ENCODE assay signal across 9 cellular contexts in genomic region chr7:95794917-95795515, GRCh38. TPM values are rescaled to one million over a fixed set of nuclear protein-coding genes. Genes with fewer than 3 reads are reported as not detected.
DNase-seq lines count a peak whose midpoint lies in the region; ATAC-seq and TF ChIP-seq lines count a peak whose summit lies in the region.
"Had no signal": no experiment of that assay in that cellular context is flagged by ENCODE, and none has a peak within 500 bp of the region (broad histone marks: within the 10 kb centered on the region; RNA-seq: fewer than 3 reads in every experiment).

No MANE protein-coding gene starts in this region.

- peak; percentile 50 for TF ChIP-seq CTCF in GM12865 (IDR thresholded peaks at IDR 0.05; ENCODE audit: insufficient read depth, low read depth, low read length, missing control alignments)

- H3K4me3 Mint-ChIP-seq in activated CD4-positive, alpha-beta T cell treated with anti-CD3 and anti-CD28 coated beads, Interleukin-2, amount 10 ng/mL, durations not matched to agents 7 days and 5 days: no peak overlapping the region
- no peak overlapping the region for H3K4me3 Mint-ChIP-seq in activated naive CD8-positive, alpha-beta T cell treated with anti-CD3 and anti-CD28 coated beads, Interleukin-2, amount 50 U/mL, for 24 hours
- H3K4me3 Mint-ChIP-seq: activated B cell treated with CpG ODN at 0.5 μM for 24 hours had no signal

- peaks cover 2% of the 10 kb centered on the region for H3K27me3 Mint-ChIP-seq in activated CD4-positive, alpha-beta T cell treated with anti-CD3 and anti-CD28 coated beads, Interleukin-2, amount 10 ng/mL, durations not matched to agents 7 days and 5 days
- H3K27me3 Mint-ChIP-seq in activated naive CD8-positive, alpha-beta T cell treated with anti-CD3 and anti-CD28 coated beads, Interleukin-2, amount 50 U/mL, for 24 hours: peaks cover 2% of the 10 kb centered on the region
- H3K27me3 Mint-ChIP-seq: activated B cell treated with CpG ODN at 0.5 μM for 24 hours had no signal

- H3K4me3 ChIP-seq in GM12865 (ENCODE audit: low read depth, low read length): no peak overlapping the region

- DNase-seq in GM12865 (ENCODE audit: low read depth): peak; percentile 50
- peak; percentile 83 for DNase-seq in SK-MEL-5 (ENCODE audit: low read depth, low spot score)
- peak; percentile 54 for DNase-seq in kidney tubule cell (ENCODE audit: low spot score)
- DNase-seq in NCI-H2227 treated with DMSO at 0.1 percent for 48 hours (lab: John Stamatoyannopoulos, UW): no peak
- no peak for DNase-seq in activated CD4-positive, alpha-beta T cell treated with anti-CD3 and anti-CD28 coated beads, Interleukin-2, amount 10 ng/mL, durations not matched to agents 7 days and 5 days
- no peak for DNase-seq in activated naive CD8-positive, alpha-beta T cell treated with anti-CD3 and anti-CD28 coated beads, Interleukin-2, amount 50 U/mL, for 24 hours
- DNase-seq: activated B cell treated with CpG ODN at 0.5 μM for 24 hours had no signal

- CTCF ChIA-PET in activated CD4-positive, alpha-beta T cell treated with anti-CD3 and anti-CD28 coated beads, Interleukin-2, amount 10 ng/mL, durations not matched to agents 7 days and 5 days (lab: Charles Lee): no interaction called here

- no peaks in the 10 kb centered on the region for H3K36me3 Mint-ChIP-seq in activated CD4-positive, alpha-beta T cell treated with anti-CD3 and anti-CD28 coated beads, Interleukin-2, amount 10 ng/mL, durations not matched to agents 7 days and 5 days (ENCODE audit: low read depth)
- no peaks in the 10 kb centered on the region for H3K36me3 Mint-ChIP-seq in activated naive CD8-positive, alpha-beta T cell treated with anti-CD3 and anti-CD28 coated beads, Interleukin-2, amount 50 U/mL, for 24 hours (ENCODE audit: low read depth)

- no peaks in the 10 kb centered on the region for H3K4me1 Mint-ChIP-seq in activated CD4-positive, alpha-beta T cell treated with anti-CD3 and anti-CD28 coated beads, Interleukin-2, amount 10 ng/mL, durations not matched to agents 7 days and 5 days
- no peaks in the 10 kb centered on the region for H3K4me1 Mint-ChIP-seq in activated naive CD8-positive, alpha-beta T cell treated with anti-CD3 and anti-CD28 coated beads, Interleukin-2, amount 50 U/mL, for 24 hours
- H3K4me1 Mint-ChIP-seq: activated B cell treated with CpG ODN at 0.5 μM for 24 hours had no signal

- H3K9me3 Mint-ChIP-seq in activated CD4-positive, alpha-beta T cell treated with anti-CD3 and anti-CD28 coated beads, Interleukin-2, amount 10 ng/mL, durations not matched to agents 7 days and 5 days: no peaks in the 10 kb centered on the region
- H3K9me3 Mint-ChIP-seq in activated naive CD8-positive, alpha-beta T cell treated with anti-CD3 and anti-CD28 coated beads, Interleukin-2, amount 50 U/mL, for 24 hours: peaks cover 5% of the 10 kb centered on the region
- H3K9me3 Mint-ChIP-seq: activated B cell treated with CpG ODN at 0.5 μM for 24 hours had no signal

- H3K27ac Mint-ChIP-seq in activated CD4-positive, alpha-beta T cell treated with anti-CD3 and anti-CD28 coated beads, Interleukin-2, amount 10 ng/mL, durations not matched to agents 7 days and 5 days: no peak overlapping the region
- no peak overlapping the region for H3K27ac Mint-ChIP-seq in activated naive CD8-positive, alpha-beta T cell treated with anti-CD3 and anti-CD28 coated beads, Interleukin-2, amount 50 U/mL, for 24 hours
- H3K27ac Mint-ChIP-seq: activated B cell treated with CpG ODN at 0.5 μM for 24 hours had no signal

- POLR2A ChIA-PET in activated CD4-positive, alpha-beta T cell treated with anti-CD3 and anti-CD28 coated beads, Interleukin-2, amount 10 ng/mL, durations not matched to agents 7 days and 5 days (lab: Charles Lee): no interaction called here

- ATAC-seq in HG03103 (IDR thresholded peaks at IDR 0.05; ENCODE audit: low read depth, unreplicated experiment) (peak; percentile 74), GM19455 (IDR thresholded peaks at IDR 0.05; ENCODE audit: unreplicated experiment) (no peak)
- no peak for ATAC-seq in activated naive CD8-positive, alpha-beta T cell treated with anti-CD3 and anti-CD28 coated beads, Interleukin-2, amount 50 U/mL, for 24 hours

- in situ Hi-C loops in SK-MEL-5 (cut with HindIII; ENCODE audit: low pct_unique_long_range_greater_than_20kb, low sequenced_read_pairs): no loop called here

RNA-seq across cellular contexts. Expression of gene DYNC1I1, which starts 22.7 kb away (rescaled TPM):
- total RNA-seq in SK-MEL-5 (2014; rRNA removed; shearing (Covaris generic)): 18.2 and 19.3 TPM in 2 replicates
- 15.6 and 16.3 TPM in 2 replicates for polyA plus RNA-seq in SK-MEL-5 (2015; cell fraction: cytosol; rRNA removed)
- polyA plus RNA-seq in SK-MEL-5 (2015; cell fraction: nucleus; rRNA removed): 6.3 and 7.3 TPM in 2 replicates
- total RNA-seq in activated CD4-positive, alpha-beta T cell treated with anti-CD3 and anti-CD28 coated beads, Interleukin-2, amount 10 ng/mL, durations not matched to agents 7 days and 5 days: not detected
- total RNA-seq: activated B cell treated with CpG ODN at 0.5 μM for 24 hours had no signal

Comparison
In these comparisons a context has a peak if more than half of its experiments do, and no peak if none do; other contexts are left out.
1. DNase-seq: peak in GM12865 (single experiment), SK-MEL-5 (single experiment) and kidney tubule cell (single experiment); none in NCI-H2227 treated with DMSO at 0.1 percent for 48 hours (single experiment), activated CD4-positive, alpha-beta T cell treated with anti-CD3 and anti-CD28 coated beads, Interleukin-2, amount 10 ng/mL, durations not matched to agents 7 days and 5 days (single experiment) and activated naive CD8-positive, alpha-beta T cell treated with anti-CD3 and anti-CD28 coated beads, Interleukin-2, amount 50 U/mL, for 24 hours (single experiment).
2. RNA of gene DYNC1I1, which starts 22.7 kb away (total RNA-seq): 18.2 to 19.3 TPM in SK-MEL-5; not detected in activated CD4-positive, alpha-beta T cell treated with anti-CD3 and anti-CD28 coated beads, Interleukin-2, amount 10 ng/mL, durations not matched to agents 7 days and 5 days; every median in the first group is over 10 times any median in the second.